Comparison of ENCODE assay signal across 8 cellular contexts in genomic region chr5:10701567-10702039, GRCh38. TPM values are rescaled to one million over a fixed set of nuclear protein-coding genes. Genes with fewer than 3 reads are reported as not detected.
DNase-seq lines count a peak whose midpoint lies in the region; ATAC-seq and TF ChIP-seq lines count a peak whose summit lies in the region.

No MANE protein-coding gene starts in this region.

- H3K27ac Mint-ChIP-seq in activated CD4-positive, alpha-beta T cell treated with anti-CD3 and anti-CD28 coated beads, Interleukin-2, amount 10 ng/mL, durations not matched to agents 24 days and 14 days = no peak overlapping the region

- H3K4me3 Mint-ChIP-seq in activated CD4-positive, alpha-beta T cell treated with anti-CD3 and anti-CD28 coated beads, Interleukin-2, amount 10 ng/mL, durations not matched to agents 24 days and 14 days = no peak overlapping the region

- no peak overlapping the region for H2AFZ ChIP-seq in MM.1S (ENCODE audit: low read length)

- DNase-seq in NCI-H446 (lab: John Stamatoyannopoulos, UW) = peak; percentile 39 to 66
- DNase-seq in NCI-H446 treated with DMSO at 0.1 percent for 48 hours (lab: John Stamatoyannopoulos, UW) = no peak
- peak; percentile 24 for DNase-seq in MM.1S
- peak; percentile 75 for DNase-seq in activated CD4-positive, alpha-beta T cell treated with anti-CD3 and anti-CD28 coated beads, Interleukin-2, amount 10 ng/mL, durations not matched to agents 24 days and 14 days
- DNase-seq in germinal center (ENCODE audit: low spot score) = peak; percentile 61
- DNase-seq in pons (ENCODE audit: low spot score) = peak; percentile 57

- H3K36me3 ChIP-seq in MM.1S (replicated peaks; ENCODE audit: insufficient read depth, low read length) = no peaks in the 10 kb centered on the region

- H3K4me1 ChIP-seq in MM.1S (ENCODE audit: low read length) = no peaks in the 10 kb centered on the region

- peaks cover 4% of the 10 kb centered on the region; the same call in 1 of the 2 replicates for H3K79me2 ChIP-seq in MM.1S (ENCODE audit: low read length)

- intact Hi-C loops in activated CD4-positive, alpha-beta T cell treated with anti-CD3 and anti-CD28 coated beads, Interleukin-2, amount 10 ng/mL, durations not matched to agents 24 days and 14 days (cut with micrococcal nuclease) = loop anchor here (5.0 to 10.0 kb wide), 2 partner anchors 61 to 153 kb away; partner anchors contain the start of gene DAP

- H4K20me1 ChIP-seq in MM.1S (ENCODE audit: insufficient read depth, low read length) = no peaks in the 10 kb centered on the region

- no peak overlapping the region for H3K4me2 ChIP-seq in MM.1S (ENCODE audit: low read depth, low read length)

- H3K36me3 Mint-ChIP-seq in activated CD4-positive, alpha-beta T cell treated with anti-CD3 and anti-CD28 coated beads, Interleukin-2, amount 10 ng/mL, durations not matched to agents 24 days and 14 days (ENCODE audit: low read depth) = peaks cover 1% of the 10 kb centered on the region

- H3K27me3 Mint-ChIP-seq in activated CD4-positive, alpha-beta T cell treated with anti-CD3 and anti-CD28 coated beads, Interleukin-2, amount 10 ng/mL, durations not matched to agents 24 days and 14 days = no peaks in the 10 kb centered on the region

- no peaks in the 10 kb centered on the region for H3K9me3 Mint-ChIP-seq in activated CD4-positive, alpha-beta T cell treated with anti-CD3 and anti-CD28 coated beads, Interleukin-2, amount 10 ng/mL, durations not matched to agents 24 days and 14 days

- no peak overlapping the region for H3K9ac ChIP-seq in MM.1S (ENCODE audit: low read length)

- H3K9me3 ChIP-seq in MM.1S (replicated peaks; ENCODE audit: insufficient read depth, low read length) = no peaks in the 10 kb centered on the region

- no peak overlapping the region for H3K4me3 ChIP-seq in MM.1S (ENCODE audit: low read length)

- H3K4me1 Mint-ChIP-seq in activated CD4-positive, alpha-beta T cell treated with anti-CD3 and anti-CD28 coated beads, Interleukin-2, amount 10 ng/mL, durations not matched to agents 24 days and 14 days = peaks cover 26% of the 10 kb centered on the region

- no peak overlapping the region for H3K27ac ChIP-seq in MM.1S (ENCODE audit: low read length)

- TF ChIP-seq CTCF in MM.1S (IDR thresholded peaks at IDR 0.05; ENCODE audit: low read length) = peak; percentile 39

- no peak for ATAC-seq in HG02938 (IDR thresholded peaks at IDR 0.05; ENCODE audit: unreplicated experiment)
- no peak for ATAC-seq in HG03520 (IDR thresholded peaks at IDR 0.05; ENCODE audit: unreplicated experiment)

- no peaks in the 10 kb centered on the region for H3K9me2 ChIP-seq in MM.1S (replicated peaks; ENCODE audit: insufficient read depth, low read length)

- H3F3A ChIP-seq in MM.1S (ENCODE audit: insufficient read depth, low read length) = no peaks in the 10 kb centered on the region

- no peaks in the 10 kb centered on the region for H3K27me3 ChIP-seq in MM.1S (replicated peaks; ENCODE audit: insufficient read depth, low read length)

RNA-seq across cellular contexts. Expression of gene DAP, which starts 59.4 kb away (rescaled TPM):
- 54.5 and 54.9 TPM in 2 replicates for total RNA-seq in activated CD4-positive, alpha-beta T cell treated with anti-CD3 and anti-CD28 coated beads, Interleukin-2, amount 10 ng/mL, durations not matched to agents 24 days and 14 days
